1 cellular context compared by ENCODE assay signal in the genomic region with DNA sequence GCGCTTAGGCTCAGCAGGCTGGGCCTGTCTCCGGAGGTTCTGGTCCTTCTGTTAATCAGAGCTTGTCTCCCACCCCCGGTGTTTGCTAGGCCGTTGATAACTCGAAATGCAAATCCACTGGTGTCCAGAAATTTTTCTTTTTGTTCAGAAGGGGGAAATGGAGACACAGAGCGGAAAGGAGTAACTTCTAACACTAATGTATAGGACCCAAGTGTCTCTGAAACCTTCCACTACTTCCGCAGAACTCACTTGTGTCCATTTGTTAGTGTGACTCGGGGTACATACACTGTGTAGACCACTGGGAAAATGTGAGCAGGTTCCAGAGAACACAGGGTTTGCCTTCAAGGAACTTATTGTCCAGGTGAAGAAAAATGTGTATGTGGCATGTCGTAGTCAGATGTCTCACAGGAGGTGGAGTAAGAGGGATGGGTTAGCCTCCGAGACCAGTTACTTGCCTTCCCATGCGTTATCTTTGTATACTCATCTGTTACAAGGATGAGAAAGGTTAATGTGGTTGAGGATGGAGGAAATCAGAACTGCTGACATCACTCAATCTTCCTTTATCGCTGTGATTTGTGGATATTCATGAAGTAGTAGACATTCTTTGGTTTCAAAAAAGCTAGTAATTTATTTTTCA.
TF ChIP-seq lines count a peak whose summit lies in the region.

No MANE protein-coding gene starts in this region.

TF ChIP-seq in K562, 482 proteins besides CTCF, POLR2A, EP300 and RAD21 (continued from another document and continues in another):
- TF ChIP-seq, protein P1, sequence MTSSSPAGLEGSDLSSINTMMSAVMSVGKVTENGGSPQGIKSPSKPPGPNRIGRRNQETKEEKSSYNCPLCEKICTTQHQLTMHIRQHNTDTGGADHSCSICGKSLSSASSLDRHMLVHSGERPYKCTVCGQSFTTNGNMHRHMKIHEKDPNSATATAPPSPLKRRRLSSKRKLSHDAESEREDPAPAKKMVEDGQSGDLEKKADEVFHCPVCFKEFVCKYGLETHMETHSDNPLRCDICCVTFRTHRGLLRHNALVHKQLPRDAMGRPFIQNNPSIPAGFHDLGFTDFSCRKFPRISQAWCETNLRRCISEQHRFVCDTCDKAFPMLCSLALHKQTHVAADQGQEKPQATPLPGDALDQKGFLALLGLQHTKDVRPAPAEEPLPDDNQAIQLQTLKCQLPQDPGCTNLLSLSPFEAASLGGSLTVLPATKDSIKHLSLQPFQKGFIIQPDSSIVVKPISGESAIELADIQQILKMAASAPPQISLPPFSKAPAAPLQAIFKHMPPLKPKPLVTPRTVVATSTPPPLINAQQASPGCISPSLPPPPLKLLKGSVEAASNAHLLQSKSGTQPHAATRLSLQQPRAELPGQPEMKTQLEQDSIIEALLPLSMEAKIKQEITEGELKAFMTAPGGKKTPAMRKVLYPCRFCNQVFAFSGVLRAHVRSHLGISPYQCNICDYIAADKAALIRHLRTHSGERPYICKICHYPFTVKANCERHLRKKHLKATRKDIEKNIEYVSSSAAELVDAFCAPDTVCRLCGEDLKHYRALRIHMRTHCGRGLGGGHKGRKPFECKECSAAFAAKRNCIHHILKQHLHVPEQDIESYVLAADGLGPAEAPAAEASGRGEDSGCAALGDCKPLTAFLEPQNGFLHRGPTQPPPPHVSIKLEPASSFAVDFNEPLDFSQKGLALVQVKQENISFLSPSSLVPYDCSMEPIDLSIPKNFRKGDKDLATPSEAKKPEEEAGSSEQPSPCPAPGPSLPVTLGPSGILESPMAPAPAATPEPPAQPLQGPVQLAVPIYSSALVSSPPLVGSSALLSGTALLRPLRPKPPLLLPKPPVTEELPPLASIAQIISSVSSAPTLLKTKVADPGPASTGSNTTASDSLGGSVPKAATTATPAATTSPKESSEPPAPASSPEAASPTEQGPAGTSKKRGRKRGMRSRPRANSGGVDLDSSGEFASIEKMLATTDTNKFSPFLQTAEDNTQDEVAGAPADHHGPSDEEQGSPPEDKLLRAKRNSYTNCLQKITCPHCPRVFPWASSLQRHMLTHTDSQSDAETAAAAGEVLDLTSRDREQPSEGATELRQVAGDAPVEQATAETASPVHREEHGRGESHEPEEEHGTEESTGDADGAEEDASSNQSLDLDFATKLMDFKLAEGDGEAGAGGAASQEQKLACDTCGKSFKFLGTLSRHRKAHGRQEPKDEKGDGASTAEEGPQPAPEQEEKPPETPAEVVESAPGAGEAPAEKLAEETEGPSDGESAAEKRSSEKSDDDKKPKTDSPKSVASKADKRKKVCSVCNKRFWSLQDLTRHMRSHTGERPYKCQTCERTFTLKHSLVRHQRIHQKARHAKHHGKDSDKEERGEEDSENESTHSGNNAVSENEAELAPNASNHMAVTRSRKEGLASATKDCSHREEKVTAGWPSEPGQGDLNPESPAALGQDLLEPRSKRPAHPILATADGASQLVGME (CRISPR knock-in tag; IDR thresholded peaks at IDR 0.05) = no peak
- TF ChIP-seq, protein P2, sequence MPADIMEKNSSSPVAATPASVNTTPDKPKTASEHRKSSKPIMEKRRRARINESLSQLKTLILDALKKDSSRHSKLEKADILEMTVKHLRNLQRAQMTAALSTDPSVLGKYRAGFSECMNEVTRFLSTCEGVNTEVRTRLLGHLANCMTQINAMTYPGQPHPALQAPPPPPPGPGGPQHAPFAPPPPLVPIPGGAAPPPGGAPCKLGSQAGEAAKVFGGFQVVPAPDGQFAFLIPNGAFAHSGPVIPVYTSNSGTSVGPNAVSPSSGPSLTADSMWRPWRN (IDR thresholded peaks at IDR 0.05; ENCODE audit: low read depth) = peak; percentile 81
- TF ChIP-seq, protein P3, sequence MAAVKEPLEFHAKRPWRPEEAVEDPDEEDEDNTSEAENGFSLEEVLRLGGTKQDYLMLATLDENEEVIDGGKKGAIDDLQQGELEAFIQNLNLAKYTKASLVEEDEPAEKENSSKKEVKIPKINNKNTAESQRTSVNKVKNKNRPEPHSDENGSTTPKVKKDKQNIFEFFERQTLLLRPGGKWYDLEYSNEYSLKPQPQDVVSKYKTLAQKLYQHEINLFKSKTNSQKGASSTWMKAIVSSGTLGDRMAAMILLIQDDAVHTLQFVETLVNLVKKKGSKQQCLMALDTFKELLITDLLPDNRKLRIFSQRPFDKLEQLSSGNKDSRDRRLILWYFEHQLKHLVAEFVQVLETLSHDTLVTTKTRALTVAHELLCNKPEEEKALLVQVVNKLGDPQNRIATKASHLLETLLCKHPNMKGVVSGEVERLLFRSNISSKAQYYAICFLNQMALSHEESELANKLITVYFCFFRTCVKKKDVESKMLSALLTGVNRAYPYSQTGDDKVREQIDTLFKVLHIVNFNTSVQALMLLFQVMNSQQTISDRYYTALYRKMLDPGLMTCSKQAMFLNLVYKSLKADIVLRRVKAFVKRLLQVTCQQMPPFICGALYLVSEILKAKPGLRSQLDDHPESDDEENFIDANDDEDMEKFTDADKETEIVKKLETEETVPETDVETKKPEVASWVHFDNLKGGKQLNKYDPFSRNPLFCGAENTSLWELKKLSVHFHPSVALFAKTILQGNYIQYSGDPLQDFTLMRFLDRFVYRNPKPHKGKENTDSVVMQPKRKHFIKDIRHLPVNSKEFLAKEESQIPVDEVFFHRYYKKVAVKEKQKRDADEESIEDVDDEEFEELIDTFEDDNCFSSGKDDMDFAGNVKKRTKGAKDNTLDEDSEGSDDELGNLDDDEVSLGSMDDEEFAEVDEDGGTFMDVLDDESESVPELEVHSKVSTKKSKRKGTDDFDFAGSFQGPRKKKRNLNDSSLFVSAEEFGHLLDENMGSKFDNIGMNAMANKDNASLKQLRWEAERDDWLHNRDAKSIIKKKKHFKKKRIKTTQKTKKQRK (IDR thresholded peaks at IDR 0.05; ENCODE audit: borderline replicate concordance, low read depth, low read length) = no peak
- TF ChIP-seq ZNF445 (CRISPR knock-in tag; IDR thresholded peaks at IDR 0.05; ENCODE audit: low read depth) (no peak), NCOA1 (IDR thresholded peaks at IDR 0.05; ENCODE audit: low read depth) (no peak), ZFP36 (IDR thresholded peaks at IDR 0.05; ENCODE audit: low read depth, low read length, partially characterized antibody) (no peak), FUS (optimal IDR thresholded peaks at IDR 0.05; ENCODE audit: low read depth, low read length) (no peak), ZC3H4 (CRISPR knock-in tag; IDR thresholded peaks at IDR 0.05; ENCODE audit: borderline replicate concordance) (no peak), ZNF79 (CRISPR knock-in tag; IDR thresholded peaks at IDR 0.05; ENCODE audit: low read depth) (no peak), XRCC3 (IDR thresholded peaks at IDR 0.05) (no peak), ZNF830 (CRISPR knock-in tag; IDR thresholded peaks at IDR 0.05) (no peak), MTA3 (IDR thresholded peaks at IDR 0.05; ENCODE audit: borderline replicate concordance) (0 out of 2 replicates have a peak, but pooled peaks have one; percentile 36), ZSCAN32 (CRISPR knock-in tag; IDR thresholded peaks at IDR 0.05) (no peak), ZNF175 (CRISPR knock-in tag; IDR thresholded peaks at IDR 0.05; ENCODE audit: low read depth) (no peak), SREBF2 (CRISPR knock-in tag; IDR thresholded peaks at IDR 0.05) (no peak), KDM5B (IDR thresholded peaks at IDR 0.05; ENCODE audit: insufficient replicate concordance, low read depth, low read length) (no peak), PYGO2 (tag; IDR thresholded peaks at IDR 0.05) (peak; percentile 63; the same call in 1 of the 2 replicates), TCFL5 (CRISPR knock-in tag; conservative IDR thresholded peaks at IDR 0.05) (no peak), HMGN3 (IDR thresholded peaks at IDR 0.05; ENCODE audit: borderline replicate concordance, extremely low read depth, insufficient read length, low read depth, low read length) (no peak), SNRNP70 (optimal IDR thresholded peaks at IDR 0.05; ENCODE audit: low read depth, low read length) (no peak), ADNP (tag; IDR thresholded peaks at IDR 0.05) (no peak), NFATC3 (IDR thresholded peaks at IDR 0.05) (no peak), RBM25 (IDR thresholded peaks at IDR 0.05; ENCODE audit: low read depth, low read length, severe bottlenecking) (no peak), KAT8 (IDR thresholded peaks at IDR 0.05; ENCODE audit: low read depth) (no peak), ZNF408 (CRISPR knock-in tag; IDR thresholded peaks at IDR 0.05; ENCODE audit: low read depth) (no peak), PPARD (CRISPR knock-in tag; IDR thresholded peaks at IDR 0.05) (no peak), U2AF1 (optimal IDR thresholded peaks at IDR 0.05; ENCODE audit: low read depth, low read length) (no peak), HSF4 (CRISPR knock-in tag; IDR thresholded peaks at IDR 0.05; ENCODE audit: borderline replicate concordance) (no peak), NELFE (IDR thresholded peaks at IDR 0.05; ENCODE audit: insufficient read depth, insufficient read length) (no peak), ZNF785 (CRISPR knock-in tag; IDR thresholded peaks at IDR 0.05) (no peak), ZNF3 (CRISPR knock-in tag; IDR thresholded peaks at IDR 0.05) (no peak), BRD4 (IDR thresholded peaks at IDR 0.05) (peak; percentile 82; the same call in 1 of the 2 replicates), TRIM28 (IDR thresholded peaks at IDR 0.05) (no peak), KLF6 (CRISPR knock-in tag; IDR thresholded peaks at IDR 0.05; ENCODE audit: borderline replicate concordance) (no peak), ZNF766 (CRISPR knock-in tag; conservative IDR thresholded peaks at IDR 0.05) (peak; percentile 70)
- TF ChIP-seq, protein P4, sequence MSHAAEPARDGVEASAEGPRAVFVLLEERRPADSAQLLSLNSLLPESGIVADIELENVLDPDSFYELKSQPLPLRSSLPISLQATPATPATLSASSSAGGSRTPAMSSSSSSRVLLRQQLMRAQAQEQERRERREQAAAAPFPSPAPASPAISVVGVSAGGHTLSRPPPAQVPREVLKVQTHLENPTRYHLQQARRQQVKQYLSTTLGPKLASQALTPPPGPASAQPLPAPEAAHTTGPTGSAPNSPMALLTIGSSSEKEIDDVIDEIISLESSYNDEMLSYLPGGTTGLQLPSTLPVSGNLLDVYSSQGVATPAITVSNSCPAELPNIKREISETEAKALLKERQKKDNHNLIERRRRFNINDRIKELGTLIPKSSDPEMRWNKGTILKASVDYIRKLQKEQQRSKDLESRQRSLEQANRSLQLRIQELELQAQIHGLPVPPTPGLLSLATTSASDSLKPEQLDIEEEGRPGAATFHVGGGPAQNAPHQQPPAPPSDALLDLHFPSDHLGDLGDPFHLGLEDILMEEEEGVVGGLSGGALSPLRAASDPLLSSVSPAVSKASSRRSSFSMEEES (CRISPR knock-in tag; IDR thresholded peaks at IDR 0.05) = no peak
- TF ChIP-seq, protein P5, sequence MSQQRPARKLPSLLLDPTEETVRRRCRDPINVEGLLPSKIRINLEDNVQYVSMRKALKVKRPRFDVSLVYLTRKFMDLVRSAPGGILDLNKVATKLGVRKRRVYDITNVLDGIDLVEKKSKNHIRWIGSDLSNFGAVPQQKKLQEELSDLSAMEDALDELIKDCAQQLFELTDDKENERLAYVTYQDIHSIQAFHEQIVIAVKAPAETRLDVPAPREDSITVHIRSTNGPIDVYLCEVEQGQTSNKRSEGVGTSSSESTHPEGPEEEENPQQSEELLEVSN (IDR thresholded peaks at IDR 0.05; ENCODE audit: borderline replicate concordance in 1 of 2, extremely low read depth in 1 of 2, insufficient read depth in 1 of 2, insufficient read length in 1 of 2, low read depth in 1 of 2, low read length in 1 of 2, poor library complexity in 1 of 2, severe bottlenecking in 1 of 2) = no peak
- TF ChIP-seq, protein P6, sequence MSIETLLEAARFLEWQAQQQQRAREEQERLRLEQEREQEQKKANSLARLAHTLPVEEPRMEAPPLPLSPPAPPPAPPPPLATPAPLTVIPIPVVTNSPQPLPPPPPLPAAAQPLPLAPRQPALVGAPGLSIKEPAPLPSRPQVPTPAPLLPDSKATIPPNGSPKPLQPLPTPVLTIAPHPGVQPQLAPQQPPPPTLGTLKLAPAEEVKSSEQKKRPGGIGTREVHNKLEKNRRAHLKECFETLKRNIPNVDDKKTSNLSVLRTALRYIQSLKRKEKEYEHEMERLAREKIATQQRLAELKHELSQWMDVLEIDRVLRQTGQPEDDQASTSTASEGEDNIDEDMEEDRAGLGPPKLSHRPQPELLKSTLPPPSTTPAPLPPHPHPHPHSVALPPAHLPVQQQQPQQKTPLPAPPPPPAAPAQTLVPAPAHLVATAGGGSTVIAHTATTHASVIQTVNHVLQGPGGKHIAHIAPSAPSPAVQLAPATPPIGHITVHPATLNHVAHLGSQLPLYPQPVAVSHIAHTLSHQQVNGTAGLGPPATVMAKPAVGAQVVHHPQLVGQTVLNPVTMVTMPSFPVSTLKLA (conservative IDR thresholded peaks at IDR 0.05) = peak; percentile 22 to 85; a peak in 3 of 4 replicates
- TF ChIP-seq, protein P7, sequence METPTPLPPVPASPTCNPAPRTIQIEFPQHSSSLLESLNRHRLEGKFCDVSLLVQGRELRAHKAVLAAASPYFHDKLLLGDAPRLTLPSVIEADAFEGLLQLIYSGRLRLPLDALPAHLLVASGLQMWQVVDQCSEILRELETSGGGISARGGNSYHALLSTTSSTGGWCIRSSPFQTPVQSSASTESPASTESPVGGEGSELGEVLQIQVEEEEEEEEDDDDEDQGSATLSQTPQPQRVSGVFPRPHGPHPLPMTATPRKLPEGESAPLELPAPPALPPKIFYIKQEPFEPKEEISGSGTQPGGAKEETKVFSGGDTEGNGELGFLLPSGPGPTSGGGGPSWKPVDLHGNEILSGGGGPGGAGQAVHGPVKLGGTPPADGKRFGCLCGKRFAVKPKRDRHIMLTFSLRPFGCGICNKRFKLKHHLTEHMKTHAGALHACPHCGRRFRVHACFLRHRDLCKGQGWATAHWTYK (CRISPR knock-in tag; IDR thresholded peaks at IDR 0.05) = no peak
- TF ChIP-seq, protein P8, sequence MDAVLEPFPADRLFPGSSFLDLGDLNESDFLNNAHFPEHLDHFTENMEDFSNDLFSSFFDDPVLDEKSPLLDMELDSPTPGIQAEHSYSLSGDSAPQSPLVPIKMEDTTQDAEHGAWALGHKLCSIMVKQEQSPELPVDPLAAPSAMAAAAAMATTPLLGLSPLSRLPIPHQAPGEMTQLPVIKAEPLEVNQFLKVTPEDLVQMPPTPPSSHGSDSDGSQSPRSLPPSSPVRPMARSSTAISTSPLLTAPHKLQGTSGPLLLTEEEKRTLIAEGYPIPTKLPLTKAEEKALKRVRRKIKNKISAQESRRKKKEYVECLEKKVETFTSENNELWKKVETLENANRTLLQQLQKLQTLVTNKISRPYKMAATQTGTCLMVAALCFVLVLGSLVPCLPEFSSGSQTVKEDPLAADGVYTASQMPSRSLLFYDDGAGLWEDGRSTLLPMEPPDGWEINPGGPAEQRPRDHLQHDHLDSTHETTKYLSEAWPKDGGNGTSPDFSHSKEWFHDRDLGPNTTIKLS (IDR thresholded peaks at IDR 0.05; ENCODE audit: borderline replicate concordance, low read depth) = peak; percentile 32; the same call in 1 of the 2 replicates
- TF ChIP-seq, protein P9, sequence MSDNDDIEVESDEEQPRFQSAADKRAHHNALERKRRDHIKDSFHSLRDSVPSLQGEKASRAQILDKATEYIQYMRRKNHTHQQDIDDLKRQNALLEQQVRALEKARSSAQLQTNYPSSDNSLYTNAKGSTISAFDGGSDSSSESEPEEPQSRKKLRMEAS (CRISPR knock-in tag; IDR thresholded peaks at IDR 0.05) = no peak
- TF ChIP-seq, protein P10, sequence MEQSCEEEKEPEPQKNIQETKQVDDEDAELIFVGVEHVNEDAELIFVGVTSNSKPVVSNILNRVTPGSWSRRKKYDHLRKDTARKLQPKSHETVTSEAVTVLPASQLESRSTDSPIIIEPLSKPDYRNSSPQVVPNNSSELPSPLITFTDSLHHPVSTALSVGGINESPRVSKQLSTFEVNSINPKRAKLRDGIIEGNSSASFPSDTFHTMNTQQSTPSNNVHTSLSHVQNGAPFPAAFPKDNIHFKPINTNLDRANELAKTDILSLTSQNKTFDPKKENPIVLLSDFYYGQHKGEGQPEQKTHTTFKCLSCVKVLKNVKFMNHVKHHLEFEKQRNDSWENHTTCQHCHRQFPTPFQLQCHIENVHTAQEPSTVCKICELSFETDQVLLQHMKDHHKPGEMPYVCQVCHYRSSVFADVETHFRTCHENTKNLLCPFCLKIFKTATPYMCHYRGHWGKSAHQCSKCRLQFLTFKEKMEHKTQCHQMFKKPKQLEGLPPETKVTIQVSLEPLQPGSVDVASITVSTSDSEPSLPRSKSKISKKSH (CRISPR knock-in tag; IDR thresholded peaks at IDR 0.05) = no peak
